Comparison of ENCODE assay signal across 9 cellular contexts in the genomic region with DNA sequence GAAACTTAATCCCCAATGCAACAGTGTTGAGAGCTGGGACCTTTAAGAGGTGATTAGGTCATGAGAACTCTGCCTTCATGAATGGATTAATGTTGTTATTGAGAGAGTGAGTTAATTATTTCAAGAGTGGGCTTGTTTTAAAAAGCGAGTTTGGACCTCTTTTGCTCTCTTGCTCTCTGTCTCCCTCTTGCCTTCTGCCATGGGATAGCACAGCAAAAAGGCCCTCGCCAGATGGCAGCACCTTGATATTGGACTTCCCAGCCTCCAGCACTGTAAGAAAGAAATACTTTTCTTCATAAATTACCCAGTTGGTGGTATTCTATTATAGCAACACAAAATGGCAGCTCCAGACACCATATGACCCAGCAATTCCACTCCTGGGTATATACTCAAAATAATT. TPM values are rescaled to one million over a fixed set of nuclear protein-coding genes. Genes with fewer than 3 reads are reported as not detected.
A peak's percentile ranks its signal among the peaks of the same experiment; 100 is the strongest.
DNase-seq lines count a peak whose midpoint lies in the region; ATAC-seq and TF ChIP-seq lines count a peak whose summit lies in the region.
"Had no signal": no experiment of that assay in that cellular context is flagged by ENCODE, and none has a peak within 500 bp of the region (broad histone marks: within the 10 kb centered on the region; RNA-seq: fewer than 3 reads in every experiment).

No MANE protein-coding gene starts in this region.

- no peak overlapping the region for H3K27ac ChIP-seq in DND-41 (ENCODE audit: low read length)
- H3K27ac ChIP-seq in right lobe of liver: no peak overlapping the region

- no peak overlapping the region for H3K4me3 Mint-ChIP-seq in activated CD8-positive, alpha-beta T cell treated with anti-CD3 and anti-CD28 coated beads, Interleukin-2, amount 10 ng/mL, durations not matched to agents 7 days and 5 days

- peaks cover 16% of the 10 kb centered on the region for H3K4me1 Mint-ChIP-seq in activated CD8-positive, alpha-beta T cell treated with anti-CD3 and anti-CD28 coated beads, Interleukin-2, amount 10 ng/mL, durations not matched to agents 7 days and 5 days (ENCODE audit: low read depth)

- POLR2A ChIA-PET in activated CD8-positive, alpha-beta T cell treated with anti-CD3 and anti-CD28 coated beads, Interleukin-2, amount 10 ng/mL, durations not matched to agents 7 days and 5 days (lab: Charles Lee): no interaction called here

- TF ChIP-seq POLR2A in right lobe of liver (IDR thresholded peaks at IDR 0.05): no peak

- H3K4me3 ChIP-seq in DND-41 (ENCODE audit: low read depth in 1 of 2, low read length in 2 of 2) (no peak overlapping the region), right lobe of liver (no peak overlapping the region)

- WGBS in right lobe of liver (ENCODE audit: insufficient coverage, low coverage, low lambda C conversion rate, missing lambda C conversion rate): 20% methylated on average over 1 of the region's 2 CpGs

- no peaks in the 10 kb centered on the region for H3K36me3 Mint-ChIP-seq in activated CD8-positive, alpha-beta T cell treated with anti-CD3 and anti-CD28 coated beads, Interleukin-2, amount 10 ng/mL, durations not matched to agents 7 days and 5 days (ENCODE audit: low read depth)

- H3K9ac ChIP-seq in DND-41 (ENCODE audit: low read depth, low read length): no peak overlapping the region

- intact Hi-C loops in right lobe of liver (cut with DNase I): no loop called here

- H4K20me1 ChIP-seq in DND-41 (ENCODE audit: insufficient read depth, low read length): no peaks in the 10 kb centered on the region

- no peak overlapping the region for H2AFZ ChIP-seq in DND-41 (ENCODE audit: low read depth, low read length)

- no peaks in the 10 kb centered on the region for H3K27me3 Mint-ChIP-seq in activated CD8-positive, alpha-beta T cell treated with anti-CD3 and anti-CD28 coated beads, Interleukin-2, amount 10 ng/mL, durations not matched to agents 7 days and 5 days (ENCODE audit: low read depth)

- CTCF ChIA-PET in activated CD8-positive, alpha-beta T cell treated with anti-CD3 and anti-CD28 coated beads, Interleukin-2, amount 10 ng/mL, durations not matched to agents 7 days and 5 days (lab: Charles Lee): interaction anchor here (0.8 to 1.0 kb wide), 2 partner anchors 14 to 30 kb away, joined by 3 to 5 read pairs; no protein-coding TSS in a partner anchor

- no peaks in the 10 kb centered on the region for H3K27me3 ChIP-seq in DND-41 (ENCODE audit: insufficient read depth, low read length, poor library complexity)
- no peaks in the 10 kb centered on the region for H3K27me3 ChIP-seq in right lobe of liver

- DNase-seq in DND-41 (peak; percentile 35), right lobe of liver (no peak), C1 segment of cervical spinal cord (lab: John Stamatoyannopoulos, UW) (no peak), NCI-H345 treated with DMSO at 0.1 percent for 48 hours (lab: John Stamatoyannopoulos, UW; ENCODE audit: unreplicated experiment) (no peak)
- peak; percentile 48 for DNase-seq in activated CD8-positive, alpha-beta T cell treated with anti-CD3 and anti-CD28 coated beads, Interleukin-2, amount 10 ng/mL, durations not matched to agents 7 days and 5 days

- H3K9me3 ChIP-seq in DND-41 (ENCODE audit: insufficient read depth, low read length, severe bottlenecking) (no peaks in the 10 kb centered on the region), right lobe of liver (no peaks in the 10 kb centered on the region)

- H3K27ac Mint-ChIP-seq in activated CD8-positive, alpha-beta T cell treated with anti-CD3 and anti-CD28 coated beads, Interleukin-2, amount 10 ng/mL, durations not matched to agents 7 days and 5 days: no peak overlapping the region

- peak; percentile 61 for TF ChIP-seq CTCF in DND-41 (IDR thresholded peaks at IDR 0.05; ENCODE audit: borderline replicate concordance, extremely low read depth, low read length, poor library complexity, severe bottlenecking)
- peak; percentile 56 for TF ChIP-seq CTCF in LNCAP (IDR thresholded peaks at IDR 0.05)
- TF ChIP-seq CTCF in right lobe of liver (IDR thresholded peaks at IDR 0.05): peak; percentile 32 to 50 (median 44)

- H3K4me1 ChIP-seq in DND-41 (ENCODE audit: insufficient read depth, low read length) (peaks cover 6% of the 10 kb centered on the region; the same call in 1 of the 2 replicates), right lobe of liver (no peaks in the 10 kb centered on the region)

- no peaks in the 10 kb centered on the region for H3K79me2 ChIP-seq in DND-41 (ENCODE audit: insufficient read depth, low read length)

- H3K4me2 ChIP-seq in DND-41 (ENCODE audit: insufficient read depth, low read length): no peak overlapping the region

- no peak for ATAC-seq in DND-41 (ENCODE audit: insufficient read depth, low read depth)
- ATAC-seq in activated CD8-positive, alpha-beta T cell treated with anti-CD3 and anti-CD28 coated beads, Interleukin-2, amount 10 ng/mL, durations not matched to agents 7 days and 5 days: no peak
- peak in 2 of 4 donors; percentile 32 to 41 for ATAC-seq in right lobe of liver
- no peak for ATAC-seq in GM18858 (IDR thresholded peaks at IDR 0.05; ENCODE audit: unreplicated experiment)
- ATAC-seq in GM18861 (IDR thresholded peaks at IDR 0.05; ENCODE audit: unreplicated experiment): no peak

- H3K9me3 Mint-ChIP-seq in activated CD8-positive, alpha-beta T cell treated with anti-CD3 and anti-CD28 coated beads, Interleukin-2, amount 10 ng/mL, durations not matched to agents 7 days and 5 days (ENCODE audit: insufficient read depth): no peaks in the 10 kb centered on the region

- H3K36me3 ChIP-seq in DND-41 (ENCODE audit: insufficient read depth, low read length): no peaks in the 10 kb centered on the region
- H3K36me3 ChIP-seq in right lobe of liver: no peaks in the 10 kb centered on the region

RNA-seq across cellular contexts. Expression of gene ATP6AP2, which starts 7.0 kb away (rescaled TPM):
- total RNA-seq in activated CD8-positive, alpha-beta T cell treated with anti-CD3 and anti-CD28 coated beads, Interleukin-2, amount 10 ng/mL, durations not matched to agents 7 days and 5 days: 10 to 100 TPM; 62.8 to 63.9 TPM
- total RNA-seq in right lobe of liver: 10 to 100 TPM; 44.0 to 63.1 (median 54.0) TPM

RNA-seq across cellular contexts. Expression of gene MPC1L, which starts 49.5 kb away (rescaled TPM):
- not detected for total RNA-seq in activated CD8-positive, alpha-beta T cell treated with anti-CD3 and anti-CD28 coated beads, Interleukin-2, amount 10 ng/mL, durations not matched to agents 7 days and 5 days
- not detected for total RNA-seq in right lobe of liver
- total RNA-seq: temporal lobe had no signal

Comparison
In these comparisons a context has a peak if more than half of its experiments do, and no peak if none do; other contexts are left out.
1. DNase-seq: peak in DND-41 (single experiment) and activated CD8-positive, alpha-beta T cell treated with anti-CD3 and anti-CD28 coated beads, Interleukin-2, amount 10 ng/mL, durations not matched to agents 7 days and 5 days (single experiment); none in right lobe of liver (0 of 3), C1 segment of cervical spinal cord (0 of 14) and NCI-H345 treated with DMSO at 0.1 percent for 48 hours (single experiment).
2. Peak in every context shown above with its lines, with median percentiles within 50 percentile points of each other: CTCF ChIP-seq.